ENCODE assay signal across 8 cellular contexts in genomic region chr11:107564877-107565218, GRCh38. TPM values are rescaled to one million over a fixed set of nuclear protein-coding genes. Genes with fewer than 3 reads are reported as not detected.
DNase-seq lines count a peak whose midpoint lies in the region; ATAC-seq lines count a peak whose summit lies in the region.

No MANE protein-coding gene starts in this region.

- H3K36me3 Mint-ChIP-seq in T-cell, result peaks cover 3% of the 10 kb centered on the region

- H3K27ac ChIP-seq in skin epidermis, result peak overlapping the region in 19 of 21 experiments; percentile 73 to 93 (median 86)

- intact Hi-C loops in left cardiac atrium (cut with DNase I), result loop anchor here in 1 of 2 donors (5.0 kb wide), 2 partner anchors 122 to 207 kb away; no protein-coding TSS in a partner anchor

- peak; percentile 2 for ATAC-seq in GM18508 (IDR thresholded peaks at IDR 0.05; ENCODE audit: insufficient read depth, unreplicated experiment)
- ATAC-seq in HG02759 (IDR thresholded peaks at IDR 0.05; ENCODE audit: unreplicated experiment), result peak; percentile 14
- ATAC-seq in T-cell (replicated peaks in 1 of 4), result no peak
- peak; percentile 3 to 23 for ATAC-seq in left cardiac atrium
- no peak for ATAC-seq in HG03565 (IDR thresholded peaks at IDR 0.05; ENCODE audit: unreplicated experiment)

- CTCF ChIA-PET in T-cell (lab: Charles Lee), result interaction anchor here (0.7 to 1.0 kb wide), 3 partner anchors 12 to 127 kb away, joined by 3 to 6 read pairs (median 3); no protein-coding TSS in a partner anchor

- peaks cover 51 to 61% (median 51%) of the 10 kb centered on the region in 3 donors for H3K4me1 Mint-ChIP-seq in T-cell

- POLR2A ChIA-PET in T-cell (lab: Charles Lee), result no interaction called here

- H3K27me3 Mint-ChIP-seq in T-cell, result no peaks in the 10 kb centered on the region

- H3K4me3 Mint-ChIP-seq in T-cell, result peak overlapping the region; percentile 86 to 96 (median 91)

- peak overlapping the region; percentile 54 to 87 (median 78) for H3K4me3 ChIP-seq in skin epidermis

- H3K27ac Mint-ChIP-seq in T-cell, result peak overlapping the region; percentile 94

- DNase-seq in T-cell (no peak), left cardiac atrium (no peak), A172 (ENCODE audit: low spot score) (no peak), NCI-H526 (lab: John Stamatoyannopoulos, UW) (no peak)

- no peaks in the 10 kb centered on the region for H3K9me3 Mint-ChIP-seq in T-cell

RNA-seq across cellular contexts. Expression of gene ALKBH8, which starts 0.7 kb away (rescaled TPM):
- 10 to 100 TPM; 11.6 to 15.4 (median 12.4) TPM for total RNA-seq in T-cell
- 1 to 10 TPM; 6.3 to 6.5 TPM for total RNA-seq in left cardiac atrium
- 5.8 and 7.3 TPM in 2 replicates for total RNA-seq in A172 (2014; rRNA removed; shearing (Covaris generic))

RNA-seq across cellular contexts. Expression of gene ELMOD1, which starts 26.1 kb away (rescaled TPM):
- total RNA-seq in T-cell, result not detected
- total RNA-seq in left cardiac atrium, result 1 to 10 TPM; 7.3 to 9.9 TPM
- total RNA-seq in A172 (2014; rRNA removed; shearing (Covaris generic)), result 0.05 TPM in 1 of 2 replicates, not detected in the other

Comparison
In these comparisons a context has a peak if more than half of its experiments do, and no peak if none do; other contexts are left out.
1. ATAC-seq: peak in GM18508 (single experiment), HG02759 (single experiment) and left cardiac atrium (2 of 2); none in T-cell (0 of 4) and HG03565 (single experiment).